ENCODE assay signal across 20 cellular contexts in the genomic region with DNA sequence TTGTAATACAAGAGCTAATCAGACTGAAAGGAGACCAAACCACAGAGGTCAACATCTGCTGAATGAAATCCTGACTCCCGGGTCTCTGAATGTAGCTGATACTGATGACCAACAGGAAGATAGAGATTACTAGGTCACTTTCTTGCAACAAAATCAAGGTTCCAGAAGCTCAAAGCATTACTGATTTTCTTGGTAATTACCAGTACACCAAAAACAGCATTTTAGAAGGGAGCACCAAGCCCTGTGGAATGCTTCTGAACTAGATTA.
DNase-seq lines count a peak whose midpoint lies in the region; FAIRE-seq lines count a peak whose summit lies in the region.
"Had no signal": no experiment of that assay in that cellular context is flagged by ENCODE, and none has a peak within 500 bp of the region (broad histone marks: within the 10 kb centered on the region; RNA-seq: fewer than 3 reads in every experiment).

No MANE protein-coding gene starts in this region.

- H4K8ac ChIP-seq in trophoblast cell (ENCODE audit: low read depth, low read length), result no peak overlapping the region

- H3K4me3 ChIP-seq in HUES48 (ENCODE audit: low read depth, low read length) (0 out of 2 replicates have a peak overlapping the region, but pooled peaks have one; percentile 10), trophoblast cell (ENCODE audit: low read depth, low read length) (no peak overlapping the region)
- H3K4me3 ChIP-seq: BLaER1 had no signal

- DNase-seq in amniotic epithelial cell (ENCODE audit: low read depth), result peak; percentile 42
- DNase-seq in fibroblast of peridontal ligament (ENCODE audit: extremely low read depth), result peak; percentile 5
- no peak for DNase-seq in trophoblast cell
- DNase-seq in HUDEP-2 (lab: John Stamatoyannopoulos, UW; ENCODE audit: unreplicated experiment in 76 of 76), result no peak
- no peak for DNase-seq in AML-193 (lab: John Stamatoyannopoulos, UW)
- no peak for DNase-seq in central memory CD4-positive, alpha-beta T cell
- no peak for DNase-seq in HTR-8/SVneo (ENCODE audit: insufficient read length, low spot score)
- DNase-seq: Caco-2; CD4-positive, alpha-beta memory T cell; DMS 273 treated with DMSO at 0.1 percent for 48 hours; DND-41; NCI-H2029; NCI-H2227 treated with DMSO at 0.1 percent for 48 hours; NCI-H510A treated with DMSO at 0.1 percent for 48 hours; SIG-M5; SK-N-SH had no signal

- no peak overlapping the region for H3K23ac ChIP-seq in trophoblast cell (ENCODE audit: low read length)

- no peak overlapping the region for H3K9ac ChIP-seq in HUES48 (ENCODE audit: low read depth, low read length)
- H3K9ac ChIP-seq in trophoblast cell (ENCODE audit: low read length), result no peak overlapping the region
- H3K9ac ChIP-seq: BLaER1, KMS-11, SK-N-SH had no signal

- no peak overlapping the region for H2BK12ac ChIP-seq in trophoblast cell (ENCODE audit: low read length)

- H2BK120ac ChIP-seq in trophoblast cell (ENCODE audit: insufficient read depth, low read length, poor library complexity), result no peak overlapping the region

- H3K4me1 ChIP-seq in HUES48 (ENCODE audit: control insufficient read depth, insufficient read depth, low read length), result peaks cover 29% of the 10 kb centered on the region
- no peaks in the 10 kb centered on the region for H3K4me1 ChIP-seq in trophoblast cell (ENCODE audit: control insufficient read depth in 1 of 2, insufficient read depth in 2 of 2, low read length in 2 of 2)
- H3K4me1 ChIP-seq: BLaER1, Caco-2 had no signal

- no peak overlapping the region for H3K18ac ChIP-seq in trophoblast cell (ENCODE audit: low read length)

- no peaks in the 10 kb centered on the region for H3K79me2 ChIP-seq in trophoblast cell (ENCODE audit: control insufficient read depth, insufficient read depth, low read length, poor library complexity)

- H3K4ac ChIP-seq in trophoblast cell (ENCODE audit: low read depth, low read length), result no peak overlapping the region

- no peak overlapping the region for H2AFZ ChIP-seq in trophoblast cell (ENCODE audit: insufficient read depth, low read length, poor library complexity)

- no peak for FAIRE-seq in HTR-8/SVneo (lab: Jason Lieb, UNC)
- FAIRE-seq: GM18507 had no signal

- no peak overlapping the region for H4K12ac ChIP-seq in trophoblast cell (ENCODE audit: low read depth, low read length)

- no peak overlapping the region for H4K91ac ChIP-seq in trophoblast cell (ENCODE audit: low read depth, low read length)

- H3K36me3 ChIP-seq in HUES48 (ENCODE audit: control insufficient read depth, insufficient read depth, low read length) (peaks cover 15% of the 10 kb centered on the region), trophoblast cell (ENCODE audit: control insufficient read depth in 1 of 2, insufficient read depth in 2 of 2, low read length in 2 of 2) (peaks cover 0 to 4% of the 10 kb centered on the region in 2 experiments)

- H3K27me3 ChIP-seq in HUES48 (ENCODE audit: control insufficient read depth, insufficient read depth, low read length), result peaks cover 78% of the 10 kb centered on the region
- H3K27me3 ChIP-seq in trophoblast cell (ENCODE audit: insufficient read depth, low read length), result no peaks in the 10 kb centered on the region
- H3K27me3 ChIP-seq: BLaER1 had no signal

- H3K79me1 ChIP-seq in trophoblast cell (ENCODE audit: low read length), result peaks cover 2% of the 10 kb centered on the region

- H3K4me2 ChIP-seq in trophoblast cell (ENCODE audit: low read length), result no peak overlapping the region
- H3K4me2 ChIP-seq: BLaER1, KMS-11, SK-N-SH had no signal

- peak overlapping the region; percentile 44 for H2BK5ac ChIP-seq in trophoblast cell (ENCODE audit: low read depth, low read length, poor library complexity)

- no peak overlapping the region for H2AK5ac ChIP-seq in trophoblast cell (ENCODE audit: low read length)

- H3K27ac ChIP-seq in HUES48 (ENCODE audit: low read depth, low read length), result peak overlapping the region; percentile 77
- H3K27ac ChIP-seq in trophoblast cell (ENCODE audit: low read depth, low read length), result peak overlapping the region; percentile 61
- H3K27ac ChIP-seq: BLaER1, KMS-11 had no signal

- no peak overlapping the region for H3K14ac ChIP-seq in trophoblast cell (ENCODE audit: low read length)

- H3K9me3 ChIP-seq in HUES48 (ENCODE audit: control insufficient read depth, insufficient read depth, low read length) (no peaks in the 10 kb centered on the region), trophoblast cell (ENCODE audit: insufficient read depth, low read depth, low read length) (no peaks in the 10 kb centered on the region)
- H3K9me3 ChIP-seq: BLaER1, Caco-2, SK-N-SH had no signal

- no CpG with 5 or more reads among the region's 1 CpG for WGBS in trophoblast cell (ENCODE audit: extremely low coverage, insufficient coverage, insufficient read length)

Comparison
In these comparisons a context has a peak if more than half of its experiments do, and no peak if none do; other contexts are left out.
1. DNase-seq: peak in amniotic epithelial cell (single experiment) and fibroblast of peridontal ligament (single experiment); none in trophoblast cell (0 of 2), HUDEP-2 (0 of 76), AML-193 (0 of 2), central memory CD4-positive, alpha-beta T cell (single experiment) and HTR-8/SVneo (single experiment).